In genomic region chr1:92441316-92442311, GRCh38 we compare ENCODE assay signal across 17 cellular contexts. TPM values are rescaled to one million over a fixed set of nuclear protein-coding genes. Genes with fewer than 3 reads are reported as not detected.
DNase-seq lines count a peak whose midpoint lies in the region; ATAC-seq, FAIRE-seq and TF ChIP-seq lines count a peak whose summit lies in the region.
"Had no signal": no experiment of that assay in that cellular context is flagged by ENCODE, and none has a peak within 500 bp of the region (broad histone marks: within the 10 kb centered on the region; RNA-seq: fewer than 3 reads in every experiment).

No MANE protein-coding gene starts in this region.

- H3K27ac ChIP-seq in HUES64 (ENCODE audit: low read depth, low read length) (no peak overlapping the region), foreskin keratinocyte (no peak overlapping the region), small intestine (ENCODE audit: low read depth in 1 of 2, low read length in 1 of 2) (no peak overlapping the region)
- H3K27ac ChIP-seq: thoracic aorta had no signal

- H3K27me3 ChIP-seq in HUES64 (ENCODE audit: insufficient read depth, low read length): no peaks in the 10 kb centered on the region
- no peaks in the 10 kb centered on the region for H3K27me3 ChIP-seq in foreskin keratinocyte
- no peaks in the 10 kb centered on the region for H3K27me3 ChIP-seq in small intestine (ENCODE audit: control insufficient read depth in 2 of 2, insufficient read depth in 2 of 2, low read length in 2 of 2)

- DNase-seq in NCI-H748 (lab: John Stamatoyannopoulos, UW; ENCODE audit: unreplicated experiment) (peak; percentile 94), foreskin keratinocyte (no peak), small intestine (peak; percentile 80), RCC 7860 (ENCODE audit: low spot score) (no peak)
- DNase-seq: activated CD8-positive, alpha-beta T cell treated with anti-CD3 and anti-CD28 coated beads for 36 hours; activated naive CD8-positive, alpha-beta T cell treated with anti-CD3 and anti-CD28 coated beads, Interleukin-2, amount 50 U/mL, for 24 hours; effector CD4-positive, alpha-beta T cell; NCI-H187; occipital lobe; stimulated activated CD4-positive, alpha-beta T cell treated with anti-CD3 and anti-CD28 coated beads, Interleukin-4, amount 100 ng/mL, for 1 hour; T-helper 1 cell had no signal

- H3K9me3 ChIP-seq in HUES64 (ENCODE audit: insufficient read depth, low read depth, low read length) (peaks cover 8% of the 10 kb centered on the region; the same call in 1 of the 2 replicates), small intestine (ENCODE audit: control insufficient read depth, low read depth) (no peaks in the 10 kb centered on the region)
- H3K9me3 ChIP-seq: thoracic aorta had no signal

- ATAC-seq in foreskin keratinocyte: peak; percentile 55
- ATAC-seq in GM21737 (IDR thresholded peaks at IDR 0.05; ENCODE audit: unreplicated experiment): no peak
- no peak for ATAC-seq in HG03139 (IDR thresholded peaks at IDR 0.05; ENCODE audit: unreplicated experiment)
- ATAC-seq in HG03439 (IDR thresholded peaks at IDR 0.05; ENCODE audit: unreplicated experiment): no peak
- ATAC-seq: activated CD8-positive, alpha-beta T cell treated with anti-CD3 and anti-CD28 coated beads for 36 hours; activated naive CD8-positive, alpha-beta T cell treated with anti-CD3 and anti-CD28 coated beads, Interleukin-2, amount 50 U/mL, for 24 hours had no signal

- H3K4me3 ChIP-seq in HUES64 (ENCODE audit: low read length) (peak overlapping the region; percentile 28), small intestine (ENCODE audit: low read depth in 1 of 2, low read length in 2 of 2) (peak overlapping the region in 1 of 2 donors; percentile 17)
- H3K4me3 ChIP-seq: thoracic aorta had no signal

- H3K9ac ChIP-seq in HUES64 (ENCODE audit: low read depth, low read length): no peak overlapping the region

- WGBS in HUES64: 78% methylated on average over 41 of the region's 41 CpGs
- 40 to 62% (median 62%) methylated on average over 41 of the region's 41 CpGs for WGBS in small intestine, 3 donors

- FAIRE-seq in small intestine (lab: Jason Lieb, UNC) (no peak), RCC 7860 (lab: Jason Lieb, UNC) (no peak)
- FAIRE-seq: D721Med had no signal

- TF ChIP-seq CTCF in foreskin keratinocyte (conservative IDR thresholded peaks at IDR 0.05): no peak

- no peaks in the 10 kb centered on the region for H3K36me3 ChIP-seq in HUES64 (ENCODE audit: insufficient read depth, low read length)
- H3K36me3 ChIP-seq in small intestine (ENCODE audit: control insufficient read depth in 2 of 2, insufficient read depth in 2 of 2, low read length in 2 of 2): no peaks in the 10 kb centered on the region
- H3K36me3 ChIP-seq: thoracic aorta had no signal

- H3K4me1 ChIP-seq in HUES64 (ENCODE audit: insufficient read depth, low read length): peaks cover 18% of the 10 kb centered on the region
- peaks cover 9% of the 10 kb centered on the region for H3K4me1 ChIP-seq in foreskin keratinocyte
- no peaks in the 10 kb centered on the region for H3K4me1 ChIP-seq in small intestine (ENCODE audit: control insufficient read depth in 2 of 2, insufficient read depth in 1 of 2, low read depth in 1 of 2, low read length in 1 of 2)

RNA-seq across cellular contexts. Expression of gene GFI1, which starts 45.1 kb away (rescaled TPM):
- 0.05 TPM for polyA plus RNA-seq in HUES64 (2013, experiment 1 of 2)
- 0.19 TPM for polyA plus RNA-seq in HUES64 (2013, experiment 2 of 2)
- 0.07 and 0.10 TPM in 2 replicates for total RNA-seq in foreskin keratinocyte
- polyA plus RNA-seq in foreskin keratinocyte (0.07 TPM in 2 replicates), small intestine (1 to 10 TPM; 2.5 to 3.0 (median 2.7) TPM)
- total RNA-seq: occipital lobe had no signal

Comparison
In these comparisons a context has a peak if more than half of its experiments do, and no peak if none do; other contexts are left out.
1. DNase-seq: peak in NCI-H748 (single experiment) and small intestine (single experiment); none in foreskin keratinocyte (0 of 2) and RCC 7860 (single experiment).